ENCODE assay signal across 17 cellular contexts in genomic region chr14:32571995-32572866, GRCh38.
DNase-seq lines count a peak whose midpoint lies in the region; ATAC-seq and TF ChIP-seq lines count a peak whose summit lies in the region.
"Had no signal": no experiment of that assay in that cellular context is flagged by ENCODE, and none has a peak within 500 bp of the region (broad histone marks: within the 10 kb centered on the region; RNA-seq: fewer than 3 reads in every experiment).

No MANE protein-coding gene starts in this region.

- H3K9ac ChIP-seq in OCI-LY3 (ENCODE audit: low read length) = no peak overlapping the region

- no peak for TF ChIP-seq EP300 in transverse colon (IDR thresholded peaks at IDR 0.05; ENCODE audit: low read depth)

- H2AFZ ChIP-seq in OCI-LY3 (ENCODE audit: low read depth, low read length) = no peak overlapping the region

- peak; percentile 63 for ATAC-seq in HG02870 (IDR thresholded peaks at IDR 0.05; ENCODE audit: unreplicated experiment)
- ATAC-seq: activated T-helper 17 cell treated with anti-CD3 and anti-CD28 coated beads, Interleukin-2, amount 50 U/mL, for 72 hours had no signal

- no peaks in the 10 kb centered on the region for H3K79me2 ChIP-seq in OCI-LY3 (ENCODE audit: low read length)

- WGBS in transverse colon (ENCODE audit: low coverage in 1 of 2), 2 donors = 35 to 47% methylated on average over 6 to 7 of the region's 7 CpGs

- TF ChIP-seq CTCF in OCI-LY3 (IDR thresholded peaks at IDR 0.05; ENCODE audit: low read depth, low read length) = no peak
- no peak for TF ChIP-seq CTCF in transverse colon (IDR thresholded peaks at IDR 0.05)

- no peak for TF ChIP-seq POLR2A in transverse colon (IDR thresholded peaks at IDR 0.05)

- H3K9me3 ChIP-seq in OCI-LY3 (ENCODE audit: insufficient read depth, low read length) = no peaks in the 10 kb centered on the region
- no peaks in the 10 kb centered on the region for H3K9me3 ChIP-seq in transverse colon
- H3K9me3 ChIP-seq: breast epithelium, SJSA1, thyroid gland had no signal

- H3K27ac ChIP-seq in OCI-LY3 (ENCODE audit: low read length) (peak overlapping the region; percentile 42), transverse colon (peak overlapping the region; percentile 52 to 70 (median 67))
- H3K27ac ChIP-seq: breast epithelium, SJSA1, thyroid gland had no signal

- in situ Hi-C loops in transverse colon (cut with MboI; ENCODE audit: low pct_ligation_motif_present in 1 of 4, low pct_unique_long_range_greater_than_20kb in 1 of 4, low sequenced_read_pairs in 3 of 4) = loop anchor here in 3 of 4 donors (10.0 to 25.0 kb wide), 3 partner anchors 1060 to 1740 kb away; no protein-coding TSS in a partner anchor

- H3K4me1 ChIP-seq in OCI-LY3 (ENCODE audit: low read length) (peaks cover 29% of the 10 kb centered on the region), transverse colon (peaks cover 11 to 37% (median 17%) of the 10 kb centered on the region in 4 donors)
- H3K4me1 ChIP-seq: breast epithelium, SJSA1 had no signal

- no peak overlapping the region for H3K4me3 ChIP-seq in OCI-LY3 (ENCODE audit: low read length)
- H3K4me3 ChIP-seq in transverse colon = no peak overlapping the region
- H3K4me3 ChIP-seq: breast epithelium, SJSA1, thyroid gland had no signal

- DNase-seq in NOMO-1 treated with DMSO at 0.1 percent for 48 hours (lab: John Stamatoyannopoulos, UW; ENCODE audit: unreplicated experiment) (peak; percentile 2), NOMO-1 (lab: John Stamatoyannopoulos, UW; ENCODE audit: unreplicated experiment in 2 of 2) (no peak), transverse colon (peak; percentile 46), NCI-H748 (lab: John Stamatoyannopoulos, UW; ENCODE audit: unreplicated experiment) (no peak), SHP77 treated with DMSO at 0.1 percent for 48 hours (lab: John Stamatoyannopoulos, UW) (no peak), islet precursor cell (no peak)
- DNase-seq: 8988T, erythroblast, GOT3, NCI-H1092, NCI-H510A treated with DMSO at 0.1 percent for 48 hours, thyroid gland had no signal

- H3K36me3 ChIP-seq in OCI-LY3 (replicated peaks; ENCODE audit: low read depth, low read length) (no peaks in the 10 kb centered on the region), transverse colon (no peaks in the 10 kb centered on the region)
- H3K36me3 ChIP-seq: breast epithelium, SJSA1, thyroid gland had no signal

- H3K4me2 ChIP-seq in OCI-LY3 (ENCODE audit: low read length) = peak overlapping the region; percentile 38

- H4K20me1 ChIP-seq in OCI-LY3 (ENCODE audit: insufficient read depth, low read length) = no peaks in the 10 kb centered on the region

- intact Hi-C loops in transverse colon (cut with DNase I; ENCODE audit: low total_unique reads) = no loop called here

- H3K27me3 ChIP-seq in OCI-LY3 (ENCODE audit: low read depth, low read length) = peaks cover 20% of the 10 kb centered on the region; the same call in 1 of the 2 replicates
- H3K27me3 ChIP-seq in transverse colon = no peaks in the 10 kb centered on the region
- H3K27me3 ChIP-seq: breast epithelium, SJSA1, thyroid gland had no signal

Comparison
In these comparisons a context has a peak if more than half of its experiments do, and no peak if none do; other contexts are left out.
1. DNase-seq: peak in NOMO-1 treated with DMSO at 0.1 percent for 48 hours (single experiment) and transverse colon (single experiment); none in NOMO-1 (0 of 2), NCI-H748 (single experiment), SHP77 treated with DMSO at 0.1 percent for 48 hours (single experiment) and islet precursor cell (single experiment).